ENCODE assay signal across 27 cellular contexts in genomic region chr10:129946868-129947267, GRCh38. TPM values are rescaled to one million over a fixed set of nuclear protein-coding genes. Genes with fewer than 3 reads are reported as not detected.
DNase-seq lines count a peak whose midpoint lies in the region; ATAC-seq and TF ChIP-seq lines count a peak whose summit lies in the region.
"Had no signal": no experiment of that assay in that cellular context is flagged by ENCODE, and none has a peak within 500 bp of the region (broad histone marks: within the 10 kb centered on the region; RNA-seq: fewer than 3 reads in every experiment).

No MANE protein-coding gene starts in this region.

- peak overlapping the region; percentile 75; the same call in 1 of the 2 replicates for H3K27ac ChIP-seq in ACC112 (ENCODE audit: low read depth, low read length)
- peak overlapping the region; percentile 77 to 95 (median 87) for H3K27ac ChIP-seq in heart left ventricle
- H3K27ac ChIP-seq in stomach, result peak overlapping the region in 3 of 5 donors; percentile 0 to 49 (median 48)
- H3K27ac ChIP-seq: A549, neural progenitor cell, WERI-Rb-1 had no signal

- H3K4me3 ChIP-seq in ACC112 (ENCODE audit: low read depth, low read length) (peak overlapping the region; percentile 71; the same call in 1 of the 2 replicates), heart left ventricle (peak overlapping the region in 6 of 12 donors; percentile 3 to 40 (median 28)), stomach (no peak overlapping the region)
- H3K4me3 ChIP-seq: A549, GM23338, mucosa of descending colon, neural progenitor cell had no signal

- H3K27me3 Mint-ChIP-seq in nephron progenitor cell (ENCODE audit: low read depth, poor library complexity), result no peaks in the 10 kb centered on the region
- peaks cover 18% of the 10 kb centered on the region for H3K27me3 Mint-ChIP-seq in activated naive CD8-positive, alpha-beta T cell treated with anti-CD3 and anti-CD28 coated beads for 36 hours
- H3K27me3 Mint-ChIP-seq in stimulated activated naive B cell treated with anti-CD40 and anti-IgM and Interleukin-4, amounts not matched to agents 10 μg/mL and 1 μg/mL and 100 μg/mL, for 72 hours, result peaks cover 31 to 41% of the 10 kb centered on the region in 2 donors

- H3K4me1 Mint-ChIP-seq in nephron progenitor cell, result peaks cover 96% of the 10 kb centered on the region
- no peaks in the 10 kb centered on the region for H3K4me1 Mint-ChIP-seq in activated naive CD8-positive, alpha-beta T cell treated with anti-CD3 and anti-CD28 coated beads for 36 hours
- H3K4me1 Mint-ChIP-seq in stimulated activated naive B cell treated with anti-CD40 and anti-IgM and Interleukin-4, amounts not matched to agents 10 μg/mL and 1 μg/mL and 100 μg/mL, for 72 hours, result no peaks in the 10 kb centered on the region
- H3K4me1 Mint-ChIP-seq: activated CD4-positive, alpha-beta T cell treated with anti-CD3 and anti-CD28 coated beads, Interleukin-2, amount 10 ng/mL, durations not matched to agents 24 days and 14 days; activated naive CD4-positive, alpha-beta T cell treated with anti-CD3 and anti-CD28 coated beads, Interleukin-2, amount 10 ng/mL, durations not matched to agents 7 days and 5 days; central memory CD8-positive, alpha-beta T cell had no signal

- H3K36me3 ChIP-seq in ACC112 (ENCODE audit: insufficient read depth, low read length) (no peaks in the 10 kb centered on the region), heart left ventricle (no peaks in the 10 kb centered on the region), stomach (no peaks in the 10 kb centered on the region)
- H3K36me3 ChIP-seq: neural progenitor cell, WERI-Rb-1 had no signal

- peaks cover 20% of the 10 kb centered on the region for H3K36me3 Mint-ChIP-seq in nephron progenitor cell (ENCODE audit: low read depth)
- no peaks in the 10 kb centered on the region for H3K36me3 Mint-ChIP-seq in activated naive CD8-positive, alpha-beta T cell treated with anti-CD3 and anti-CD28 coated beads for 36 hours
- no peaks in the 10 kb centered on the region for H3K36me3 Mint-ChIP-seq in stimulated activated naive B cell treated with anti-CD40 and anti-IgM and Interleukin-4, amounts not matched to agents 10 μg/mL and 1 μg/mL and 100 μg/mL, for 72 hours
- H3K36me3 Mint-ChIP-seq: activated naive CD4-positive, alpha-beta T cell treated with anti-CD3 and anti-CD28 coated beads, Interleukin-2, amount 10 ng/mL, durations not matched to agents 7 days and 5 days; neural progenitor cell had no signal

- TF ChIP-seq CTCF in heart left ventricle (IDR thresholded peaks at IDR 0.05) (no peak), nephron progenitor cell (IDR thresholded peaks at IDR 0.05) (no peak), stomach (IDR thresholded peaks at IDR 0.05) (no peak)

- peak in 1 of 5 donors; percentile 32 for DNase-seq in heart left ventricle
- no peak for DNase-seq in nephron progenitor cell
- peak; percentile 21 for DNase-seq in stomach
- no peak for DNase-seq in activated naive CD8-positive, alpha-beta T cell treated with anti-CD3 and anti-CD28 coated beads for 36 hours
- no peak for DNase-seq in NCI-H526 (lab: John Stamatoyannopoulos, UW)
- DNase-seq in stimulated activated naive B cell treated with anti-CD40 and anti-IgM and Interleukin-4, amounts not matched to agents 10 μg/mL and 1 μg/mL and 100 μg/mL, for 72 hours, result no peak
- DNase-seq: activated CD4-positive, alpha-beta T cell treated with anti-CD3 and anti-CD28 coated beads, Interleukin-2, amount 10 ng/mL, durations not matched to agents 24 days and 14 days; activated naive CD4-positive, alpha-beta T cell treated with anti-CD3 and anti-CD28 coated beads, Interleukin-2, amount 10 ng/mL, durations not matched to agents 7 days and 5 days; activated T-cell treated with anti-CD3 and anti-CD28 coated beads, Interleukin-2, amount 50 U/mL, for 48 hours; KG1; MM.1S; NCI-H1436 treated with DMSO at 0.1 percent for 48 hours; NCI-H446 treated with DMSO at 0.1 percent for 48 hours; SHP77; stimulated activated CD4-positive, alpha-beta T cell treated with anti-CD3 and anti-CD28 coated beads, Interleukin-4, amount 100 ng/mL, for 4 hours; stimulated activated naive CD4-positive, alpha-beta T cell treated with Interleukin-2 at 50 U/mL for 16 hours; T-helper 9 cell; trophoblast cell; WERI-Rb-1 had no signal

- H3K27me3 ChIP-seq in ACC112 (ENCODE audit: insufficient read depth, low read length), result no peaks in the 10 kb centered on the region
- peaks cover 0 to 6% (median 0%) of the 10 kb centered on the region in 9 donors for H3K27me3 ChIP-seq in heart left ventricle
- peaks cover 0 to 65% (median 6%) of the 10 kb centered on the region in 3 donors for H3K27me3 ChIP-seq in stomach

- H3K4me1 ChIP-seq in ACC112 (ENCODE audit: control insufficient read depth, insufficient read depth, low read length, unreplicated experiment) (peaks cover 44% of the 10 kb centered on the region), heart left ventricle (peaks cover 13 to 93% (median 67%) of the 10 kb centered on the region in 12 donors), stomach (no peaks in the 10 kb centered on the region)
- H3K4me1 ChIP-seq: A549 had no signal

- TF ChIP-seq POLR2A in heart left ventricle (IDR thresholded peaks at IDR 0.05) (no peak), stomach (IDR thresholded peaks at IDR 0.05) (no peak)

- ATAC-seq in heart left ventricle (no peak), HG02973 (IDR thresholded peaks at IDR 0.05; ENCODE audit: unreplicated experiment) (no peak)
- ATAC-seq in stimulated activated naive B cell treated with anti-CD40 and anti-IgM and Interleukin-4, amounts not matched to agents 10 μg/mL and 1 μg/mL and 100 μg/mL, for 72 hours (replicated peaks), result no peak
- ATAC-seq: A549, GM23338, left lobe of liver, mucosa of descending colon had no signal

- peaks cover 10% of the 10 kb centered on the region for H3K9me3 Mint-ChIP-seq in nephron progenitor cell
- no peaks in the 10 kb centered on the region for H3K9me3 Mint-ChIP-seq in activated naive CD8-positive, alpha-beta T cell treated with anti-CD3 and anti-CD28 coated beads for 36 hours
- no peaks in the 10 kb centered on the region for H3K9me3 Mint-ChIP-seq in stimulated activated naive B cell treated with anti-CD40 and anti-IgM and Interleukin-4, amounts not matched to agents 10 μg/mL and 1 μg/mL and 100 μg/mL, for 72 hours
- H3K9me3 Mint-ChIP-seq: activated CD4-positive, alpha-beta T cell treated with anti-CD3 and anti-CD28 coated beads, Interleukin-2, amount 10 ng/mL, durations not matched to agents 24 days and 14 days; activated naive CD4-positive, alpha-beta T cell treated with anti-CD3 and anti-CD28 coated beads, Interleukin-2, amount 10 ng/mL, durations not matched to agents 7 days and 5 days; central memory CD8-positive, alpha-beta T cell; GM23338; neural progenitor cell had no signal

- peak overlapping the region; percentile 85 for H2AFZ ChIP-seq in ACC112 (ENCODE audit: low read length, unreplicated experiment)
- H2AFZ ChIP-seq: GM23338, neural progenitor cell had no signal

- peaks cover 21% of the 10 kb centered on the region for H3K79me2 ChIP-seq in ACC112 (ENCODE audit: control insufficient read depth, insufficient read depth, low read length, unreplicated experiment)

- H3K9me3 ChIP-seq in heart left ventricle (no peaks in the 10 kb centered on the region), stomach (no peaks in the 10 kb centered on the region)
- H3K9me3 ChIP-seq: A549, mucosa of descending colon had no signal

- H3K27ac Mint-ChIP-seq in nephron progenitor cell, result peak overlapping the region; percentile 87
- no peak overlapping the region for H3K27ac Mint-ChIP-seq in activated naive CD8-positive, alpha-beta T cell treated with anti-CD3 and anti-CD28 coated beads for 36 hours
- no peak overlapping the region for H3K27ac Mint-ChIP-seq in stimulated activated naive B cell treated with anti-CD40 and anti-IgM and Interleukin-4, amounts not matched to agents 10 μg/mL and 1 μg/mL and 100 μg/mL, for 72 hours
- H3K27ac Mint-ChIP-seq: activated CD4-positive, alpha-beta T cell treated with anti-CD3 and anti-CD28 coated beads, Interleukin-2, amount 10 ng/mL, durations not matched to agents 24 days and 14 days; activated naive CD4-positive, alpha-beta T cell treated with anti-CD3 and anti-CD28 coated beads, Interleukin-2, amount 10 ng/mL, durations not matched to agents 7 days and 5 days; GM23338; neural progenitor cell had no signal

- intact Hi-C loops in heart left ventricle (cut with DNase I) (loop anchor here in 1 of 10 donors (5.0 kb wide), 1 partner anchor 55 kb away; no protein-coding TSS in a partner anchor), stomach (cut with DNase I; ENCODE audit: low total_unique reads) (no loop called here)

- no peak overlapping the region for H3K4me3 Mint-ChIP-seq in nephron progenitor cell
- H3K4me3 Mint-ChIP-seq in activated naive CD8-positive, alpha-beta T cell treated with anti-CD3 and anti-CD28 coated beads for 36 hours, result no peak overlapping the region
- H3K4me3 Mint-ChIP-seq in stimulated activated naive B cell treated with anti-CD40 and anti-IgM and Interleukin-4, amounts not matched to agents 10 μg/mL and 1 μg/mL and 100 μg/mL, for 72 hours, result no peak overlapping the region
- H3K4me3 Mint-ChIP-seq: activated CD4-positive, alpha-beta T cell treated with anti-CD3 and anti-CD28 coated beads, Interleukin-2, amount 10 ng/mL, durations not matched to agents 24 days and 14 days; activated naive CD4-positive, alpha-beta T cell treated with anti-CD3 and anti-CD28 coated beads, Interleukin-2, amount 10 ng/mL, durations not matched to agents 7 days and 5 days; central memory CD8-positive, alpha-beta T cell; GM23338; neural progenitor cell had no signal

- no peak for TF ChIP-seq EP300 in stomach (IDR thresholded peaks at IDR 0.05)

- WGBS in heart left ventricle, 4 donors, result 47 to 59% (median 53%) methylated on average over 14 of the region's 14 CpGs
- 73 to 82% (median 76%) methylated on average over 14 of the region's 14 CpGs for WGBS in stomach, 5 donors

RNA-seq across cellular contexts. Expression of gene EBF3, which starts 17.2 kb away (rescaled TPM):
- total RNA-seq in heart left ventricle, result 1 to 10 TPM; 3.6 to 8.8 (median 7.2) TPM
- 1 to 10 TPM; 4.3 TPM for polyA plus RNA-seq in heart left ventricle
- 1 to 10 TPM in 1 of 5 donors, under 1 TPM in 1, not detected in 3; 0.58 to 7.3 TPM for total RNA-seq in stomach
- polyA plus RNA-seq in stomach, result under 1 TPM; 0.19 to 0.63 (median 0.31) TPM
- not detected for total RNA-seq in activated naive CD8-positive, alpha-beta T cell treated with anti-CD3 and anti-CD28 coated beads for 36 hours
- total RNA-seq: activated CD4-positive, alpha-beta T cell treated with anti-CD3 and anti-CD28 coated beads, Interleukin-2, amount 10 ng/mL, durations not matched to agents 24 days and 14 days; left lobe of liver had no signal
